10 cellular contexts compared by ENCODE assay signal in genomic region chr1:201876148-201876547, GRCh38. TPM values are rescaled to one million over a fixed set of nuclear protein-coding genes. Genes with fewer than 3 reads are reported as not detected.
DNase-seq lines count a peak whose midpoint lies in the region; ATAC-seq and TF ChIP-seq lines count a peak whose summit lies in the region.
"Had no signal": no experiment of that assay in that cellular context is flagged by ENCODE, and none has a peak within 500 bp of the region (broad histone marks: within the 10 kb centered on the region; RNA-seq: fewer than 3 reads in every experiment).

No MANE protein-coding gene starts in this region.

- H3K4me3 ChIP-seq in heart left ventricle (no peak overlapping the region), SK-N-MC (no peak overlapping the region), fibroblast of pulmonary artery (replicated peaks; ENCODE audit: low read depth, low read length) (no peak overlapping the region), tibial artery (no peak overlapping the region), prostate gland (no peak overlapping the region), vagina (no peak overlapping the region)
- H3K4me3 ChIP-seq: skin epidermis had no signal

- intact Hi-C loops in heart left ventricle (cut with DNase I), result loop anchor here in 6 of 10 donors (2.0 to 5.0 kb wide), 3 partner anchors 44 to 97 kb away; no protein-coding TSS in a partner anchor
- intact Hi-C loops in left cardiac atrium (cut with DNase I), result loop anchor here in 1 of 2 donors (5.0 kb wide), 1 partner anchor 96 kb away; no protein-coding TSS in a partner anchor
- intact Hi-C loops in tibial artery (cut with DNase I; ENCODE audit: low total_unique reads), result loop anchor here (10.0 kb wide), 1 partner anchor 51 kb away; the partner anchor contains the start of gene IPO9
- intact Hi-C loops in prostate gland (cut with DNase I), result loop anchor here (2.0 kb wide), 1 partner anchor 97 kb away; no protein-coding TSS in a partner anchor
- intact Hi-C loops in vagina (cut with DNase I), result loop anchor here (5.0 kb wide), 1 partner anchor 91 kb away; no protein-coding TSS in a partner anchor

- H3K27me3 ChIP-seq in heart left ventricle (no peaks in the 10 kb centered on the region), tibial artery (no peaks in the 10 kb centered on the region), prostate gland (replicated peaks; ENCODE audit: insufficient read depth) (no peaks in the 10 kb centered on the region), vagina (no peaks in the 10 kb centered on the region)

- TF ChIP-seq POLR2A in heart left ventricle (IDR thresholded peaks at IDR 0.05) (no peak), prostate gland (IDR thresholded peaks at IDR 0.05) (no peak), vagina (IDR thresholded peaks at IDR 0.05) (no peak)

- 65 to 73% (median 69%) methylated on average over 7 of the region's 7 CpGs for WGBS in heart left ventricle, 4 donors
- 56% methylated on average over 7 of the region's 7 CpGs for WGBS in prostate gland

- H3K9ac ChIP-seq in SK-N-MC (ENCODE audit: insufficient read length), result no peak overlapping the region

- H3K9me3 ChIP-seq in heart left ventricle, result no peaks in the 10 kb centered on the region
- H3K9me3 ChIP-seq in SK-N-MC (ENCODE audit: low read depth, low read length), result no peaks in the 10 kb centered on the region
- no peaks in the 10 kb centered on the region for H3K9me3 ChIP-seq in tibial artery
- H3K9me3 ChIP-seq in prostate gland, result no peaks in the 10 kb centered on the region
- H3K9me3 ChIP-seq in vagina, result no peaks in the 10 kb centered on the region

- no peak overlapping the region for H3K27ac ChIP-seq in heart left ventricle
- 0 out of 2 replicates have a peak overlapping the region, but pooled peaks have one; percentile 42 for H3K27ac ChIP-seq in SK-N-MC
- no peak overlapping the region for H3K27ac ChIP-seq in tibial artery
- H3K27ac ChIP-seq in prostate gland, result no peak overlapping the region
- no peak overlapping the region for H3K27ac ChIP-seq in vagina
- H3K27ac ChIP-seq: skin epidermis had no signal

- peak in 9 of 12 donors; percentile 11 to 39 (median 33) for TF ChIP-seq CTCF in heart left ventricle (IDR thresholded peaks at IDR 0.05)
- peak; percentile 47 for TF ChIP-seq CTCF in fibroblast of pulmonary artery (IDR thresholded peaks at IDR 0.05; ENCODE audit: low read length, missing control alignments)
- TF ChIP-seq CTCF in tibial artery (IDR thresholded peaks at IDR 0.05), result peak; percentile 19 to 24
- TF ChIP-seq CTCF in prostate gland (IDR thresholded peaks at IDR 0.05), result peak in 1 of 4 experiments; percentile 30
- TF ChIP-seq CTCF in vagina (IDR thresholded peaks at IDR 0.05), result no peak

- H3K36me3 ChIP-seq in heart left ventricle (peaks cover 2 to 60% (median 48%) of the 10 kb centered on the region in 9 donors), SK-N-MC (ENCODE audit: insufficient read depth, low read length) (peaks cover 53% of the 10 kb centered on the region), tibial artery (peaks cover 18 to 53% (median 44%) of the 10 kb centered on the region in 3 donors), prostate gland (peaks cover 4 to 10% of the 10 kb centered on the region in 2 donors), vagina (peaks cover 0 to 42% of the 10 kb centered on the region in 2 donors)

- DNase-seq in heart left ventricle (no peak), left cardiac atrium (no peak), SK-N-MC (ENCODE audit: low read depth, low spot score) (no peak), fibroblast of pulmonary artery (ENCODE audit: low read depth) (peak; percentile 33), tibial artery (no peak), activated gamma-delta T cell (lab: John Stamatoyannopoulos, UW) (no peak), prostate gland (ENCODE audit: low spot score) (no peak), vagina (ENCODE audit: extremely low spot score in 2 of 2) (no peak)
- DNase-seq: NCI-H187 treated with DMSO at 0.1 percent for 48 hours had no signal

- H3K4me1 ChIP-seq in heart left ventricle, result peaks cover 0 to 13% (median 5%) of the 10 kb centered on the region in 12 donors
- peaks cover 0 to 9% (median 7%) of the 10 kb centered on the region in 4 donors for H3K4me1 ChIP-seq in tibial artery
- no peaks in the 10 kb centered on the region for H3K4me1 ChIP-seq in prostate gland (replicated peaks)
- H3K4me1 ChIP-seq in vagina, result peaks cover 10% of the 10 kb centered on the region

- ATAC-seq in heart left ventricle (no peak), left cardiac atrium (no peak)

RNA-seq across cellular contexts. Expression of gene SHISA4, which starts 12.6 kb away (rescaled TPM):
- 100 to 1,000 TPM in 6 of 9 donors, 10 to 100 TPM in 3; 66.5 to 262 (median 133) TPM for total RNA-seq in heart left ventricle
- polyA plus RNA-seq in heart left ventricle, result 100 to 1,000 TPM in 1 of 2 donors, 10 to 100 TPM in 1; 53.2 to 101 TPM
- 10 to 100 TPM; 47.5 to 49.0 TPM for total RNA-seq in left cardiac atrium
- total RNA-seq in prostate gland, result 10 to 100 TPM; 24.5 to 61.9 TPM
- total RNA-seq in vagina, result 16.2 TPM

RNA-seq across cellular contexts. Expression of gene IPO9, which starts 47.2 kb away (rescaled TPM):
- 10 to 100 TPM; 12.1 to 35.4 (median 23.1) TPM for total RNA-seq in heart left ventricle
- 10 to 100 TPM in 1 of 2 donors, 1 to 10 TPM in 1; 9.8 to 13.8 TPM for polyA plus RNA-seq in heart left ventricle
- 10 to 100 TPM; 25.8 to 26.6 TPM for total RNA-seq in left cardiac atrium
- total RNA-seq in prostate gland, result 10 to 100 TPM; 16.9 to 18.9 TPM
- 12.8 TPM for total RNA-seq in vagina

Comparison
In these comparisons a context has a peak if more than half of its experiments do, and no peak if none do; other contexts are left out.
1. CTCF ChIP-seq: peak in heart left ventricle (9 of 12), fibroblast of pulmonary artery (single experiment) and tibial artery (2 of 2); none in vagina (0 of 3).